Comparison of ENCODE assay signal across 27 cellular contexts in the genomic region with DNA sequence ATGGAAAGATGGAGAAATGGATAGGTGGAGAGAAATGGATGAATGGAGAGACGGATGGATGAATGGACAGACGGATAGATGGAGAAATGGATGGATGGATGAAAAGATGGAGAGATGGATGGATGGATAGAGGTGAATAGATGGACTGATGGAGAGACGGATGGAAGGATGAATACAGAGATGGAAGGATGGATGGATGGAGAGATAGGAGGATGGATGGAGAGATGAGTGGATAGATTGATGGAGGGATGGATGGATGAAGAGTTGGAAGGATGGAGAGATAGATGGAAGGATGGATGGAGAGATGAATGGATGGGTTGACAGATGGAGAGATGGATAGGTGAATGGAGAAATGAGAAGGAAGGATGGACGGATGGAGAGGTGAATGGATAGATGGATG.
"Had no signal": no experiment of that assay in that cellular context is flagged by ENCODE, and none has a peak within 500 bp of the region (broad histone marks: within the 10 kb centered on the region; RNA-seq: fewer than 3 reads in every experiment).

No MANE protein-coding gene starts in this region.

- H3K27ac Mint-ChIP-seq: activated CD4-positive, alpha-beta memory T cell treated with anti-CD3 and anti-CD28 coated beads, Interleukin-2, amount 10 ng/mL, durations not matched to agents 7 days and 5 days; activated CD4-positive, alpha-beta T cell treated with anti-CD3 and anti-CD28 coated beads, Interleukin-2, amount 10 ng/mL, durations not matched to agents 7 days and 5 days; activated naive CD8-positive, alpha-beta T cell treated with anti-CD3 and anti-CD28 coated beads, Interleukin-2, amount 10 ng/mL, durations not matched to agents 7 days and 5 days had no signal

- H3K36me3 ChIP-seq: adrenal gland, ascending aorta had no signal

- H3K9me3 Mint-ChIP-seq: activated CD4-positive, alpha-beta memory T cell treated with anti-CD3 and anti-CD28 coated beads, Interleukin-2, amount 10 ng/mL, durations not matched to agents 7 days and 5 days; activated CD4-positive, alpha-beta T cell treated with anti-CD3 and anti-CD28 coated beads, Interleukin-2, amount 10 ng/mL, durations not matched to agents 7 days and 5 days; activated naive CD8-positive, alpha-beta T cell treated with anti-CD3 and anti-CD28 coated beads, Interleukin-2, amount 10 ng/mL, durations not matched to agents 7 days and 5 days had no signal

- H3K4me1 ChIP-seq: ascending aorta had no signal

- H3K36me3 Mint-ChIP-seq: activated naive CD8-positive, alpha-beta T cell treated with anti-CD3 and anti-CD28 coated beads, Interleukin-2, amount 10 ng/mL, durations not matched to agents 7 days and 5 days had no signal

- H3K4me3 ChIP-seq: adrenal gland, ascending aorta, body of pancreas, SK-N-MC had no signal

- H3K27ac ChIP-seq: adrenal gland, ascending aorta, body of pancreas, SK-N-MC, VCaP had no signal

- H3K4me1 Mint-ChIP-seq: activated CD4-positive, alpha-beta memory T cell treated with anti-CD3 and anti-CD28 coated beads, Interleukin-2, amount 10 ng/mL, durations not matched to agents 7 days and 5 days; activated CD4-positive, alpha-beta T cell treated with anti-CD3 and anti-CD28 coated beads, Interleukin-2, amount 10 ng/mL, durations not matched to agents 7 days and 5 days; activated naive CD8-positive, alpha-beta T cell treated with anti-CD3 and anti-CD28 coated beads, Interleukin-2, amount 10 ng/mL, durations not matched to agents 7 days and 5 days had no signal

- H3K9me3 ChIP-seq: adrenal gland, ascending aorta, body of pancreas had no signal

- H3K4me3 Mint-ChIP-seq: activated CD4-positive, alpha-beta memory T cell treated with anti-CD3 and anti-CD28 coated beads, Interleukin-2, amount 10 ng/mL, durations not matched to agents 7 days and 5 days; activated CD4-positive, alpha-beta T cell treated with anti-CD3 and anti-CD28 coated beads, Interleukin-2, amount 10 ng/mL, durations not matched to agents 7 days and 5 days; activated naive CD8-positive, alpha-beta T cell treated with anti-CD3 and anti-CD28 coated beads, Interleukin-2, amount 10 ng/mL, durations not matched to agents 7 days and 5 days had no signal

- H3K27me3 Mint-ChIP-seq: activated CD4-positive, alpha-beta memory T cell treated with anti-CD3 and anti-CD28 coated beads, Interleukin-2, amount 10 ng/mL, durations not matched to agents 7 days and 5 days; activated CD4-positive, alpha-beta T cell treated with anti-CD3 and anti-CD28 coated beads, Interleukin-2, amount 10 ng/mL, durations not matched to agents 7 days and 5 days; activated naive CD8-positive, alpha-beta T cell treated with anti-CD3 and anti-CD28 coated beads, Interleukin-2, amount 10 ng/mL, durations not matched to agents 7 days and 5 days had no signal

- H3K27me3 ChIP-seq: adrenal gland, ascending aorta, body of pancreas had no signal

- ATAC-seq: body of pancreas, Panc1, Right ventricle myocardium inferior had no signal

- DNase-seq: activated CD4-positive, alpha-beta memory T cell treated with anti-CD3 and anti-CD28 coated beads, Interleukin-2, amount 10 ng/mL, durations not matched to agents 7 days and 5 days; activated CD4-positive, alpha-beta T cell treated with anti-CD3 and anti-CD28 coated beads, Interleukin-2, amount 10 ng/mL, durations not matched to agents 7 days and 5 days; activated CD4-positive, CD25-positive, alpha-beta regulatory T cell; activated CD8-positive, alpha-beta memory T cell treated with anti-CD3 and anti-CD28 coated beads, Interleukin-2, amount 50 U/mL, for 48 hours; activated naive CD4-positive, alpha-beta T cell treated with anti-CD3 and anti-CD28 coated beads, Interleukin-2, amount 50 U/mL, for 16 hours; activated naive CD8-positive, alpha-beta T cell treated with anti-CD3 and anti-CD28 coated beads, Interleukin-2, amount 10 ng/mL, durations not matched to agents 7 days and 5 days; activated T-cell treated with anti-CD3 and anti-CD28 coated beads, Interleukin-2, amount 50 U/mL, for 1 hour; adrenal gland; body of pancreas; Karpas-422; MM.1S; NCI-H1105; NCI-H1436; NCI-H1694 treated with DMSO at 0.1 percent for 48 hours; NCI-H2029 treated with DMSO at 0.1 percent for 48 hours; NCI-H345; NCI-H510A treated with DMSO at 0.1 percent for 48 hours; NCI-H69; NK-92 treated with Interleukin-12 subunit alpha and Interleukin-12 subunit beta, amount 100 ng/mL, for 24 hours; OCI-M1; RPMI8226; T-helper 1 cell had no signal
